In the genomic region with DNA sequence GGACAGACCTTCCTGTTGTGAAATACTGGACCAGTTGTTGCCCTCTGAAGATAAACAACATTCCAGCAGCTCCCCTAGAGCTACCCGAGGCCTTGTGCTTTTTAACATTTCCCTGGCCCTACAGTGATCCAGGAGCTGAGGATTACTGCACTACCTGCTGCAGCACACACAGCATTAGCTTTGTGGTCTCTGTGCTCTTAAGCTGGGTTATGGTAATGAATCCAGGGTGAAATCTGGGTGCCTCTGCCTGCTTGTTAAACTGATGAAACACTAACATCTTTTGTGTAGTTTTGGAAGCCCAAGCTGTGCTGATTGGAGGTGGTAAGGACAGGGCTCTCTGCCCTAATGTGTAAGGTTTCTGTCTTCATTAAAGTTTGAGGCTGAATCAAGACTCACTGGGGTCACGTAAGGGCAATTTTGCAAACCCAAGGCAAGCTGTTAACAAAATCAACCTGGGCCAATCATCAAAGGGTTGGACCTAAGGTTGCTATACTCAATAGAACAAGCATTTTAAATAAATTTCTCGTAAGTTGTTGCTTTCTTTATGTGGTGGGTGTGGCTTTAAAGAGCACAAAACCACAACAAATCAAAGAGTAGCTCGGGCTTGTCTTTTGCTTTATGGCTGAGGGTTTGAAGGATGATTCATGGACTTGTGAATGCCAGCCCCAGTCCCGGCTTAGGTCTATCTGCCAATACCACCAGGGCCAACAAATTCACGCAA, we compare ENCODE assay signal across 9 cellular contexts.
DNase-seq lines count a peak whose midpoint lies in the region; FAIRE-seq and TF ChIP-seq lines count a peak whose summit lies in the region.
"Had no signal": no experiment of that assay in that cellular context is flagged by ENCODE, and none has a peak within 500 bp of the region (broad histone marks: within the 10 kb centered on the region; RNA-seq: fewer than 3 reads in every experiment).

No MANE protein-coding gene starts in this region.

- in situ Hi-C loops in GM13976 (cut with MboI; ENCODE audit: low sequenced_read_pairs, unreplicated experiment): no loop called here
- in situ Hi-C loops in GM13977 (cut with MboI; ENCODE audit: low pct_unique_long_range_greater_than_20kb, low sequenced_read_pairs, unreplicated experiment): no loop called here

- no peak for TF ChIP-seq POLR2A in GM12891 (IDR thresholded peaks at IDR 0.05; ENCODE audit: low read depth, low read length)

- no peak for FAIRE-seq in GM12891 (lab: Jason Lieb, UNC)
- FAIRE-seq: K562 had no signal

- DNase-seq in HPDE6-E6E7 (ENCODE audit: extremely low spot score) (peak; percentile 79), T-helper 9 cell (peak; percentile 9), epithelial cell of proximal tubule (ENCODE audit: low read depth) (peak; percentile 41), skeletal muscle cell (ENCODE audit: low read depth) (peak; percentile 51), GM12891 (ENCODE audit: insufficient read length, low spot score) (no peak), COLO668 (lab: John Stamatoyannopoulos, UW; ENCODE audit: unreplicated experiment) (no peak), GM13976 (ENCODE audit: low spot score) (no peak), GM13977 (ENCODE audit: low spot score) (no peak)

- no peak for TF ChIP-seq CTCF in epithelial cell of proximal tubule (conservative IDR thresholded peaks at IDR 0.05; ENCODE audit: low read depth, low read length)
- TF ChIP-seq CTCF in GM13976 (IDR thresholded peaks at IDR 0.05; ENCODE audit: borderline replicate concordance, control extremely low read depth, extremely low read depth, insufficient read depth, missing control alignments): no peak
- TF ChIP-seq CTCF in GM13977 (IDR thresholded peaks at IDR 0.05; ENCODE audit: extremely low read depth, insufficient read depth, missing control alignments): no peak

- no peak overlapping the region for H3K4me3 ChIP-seq in epithelial cell of proximal tubule (ENCODE audit: low read depth, low read length)
- H3K4me3 ChIP-seq in skeletal muscle cell (ENCODE audit: low read depth, low read length): no peak overlapping the region
- H3K4me3 ChIP-seq: K562 had no signal

TF ChIP-seq in GM12891, 5 proteins besides CTCF, POLR2A, EP300 and RAD21:
- TF ChIP-seq PAX5 (IDR thresholded peaks at IDR 0.05; ENCODE audit: insufficient read depth, low read length, severe bottlenecking): no peak
- no peak for TF ChIP-seq TAF1 (IDR thresholded peaks at IDR 0.05; ENCODE audit: low read depth, low read length)

Comparison
In these comparisons a context has a peak if more than half of its experiments do, and no peak if none do; other contexts are left out.
1. DNase-seq: peak in HPDE6-E6E7 (single experiment), T-helper 9 cell (single experiment), epithelial cell of proximal tubule (single experiment) and skeletal muscle cell (single experiment); none in GM12891 (single experiment), COLO668 (single experiment), GM13976 (single experiment) and GM13977 (single experiment).